In genomic region chr10:11255796-11256444, GRCh38 we compare ENCODE assay signal across 12 cellular contexts.
DNase-seq lines count a peak whose midpoint lies in the region; ATAC-seq, FAIRE-seq and TF ChIP-seq lines count a peak whose summit lies in the region.
"Had no signal": no experiment of that assay in that cellular context is flagged by ENCODE, and none has a peak within 500 bp of the region (broad histone marks: within the 10 kb centered on the region; RNA-seq: fewer than 3 reads in every experiment).

No MANE protein-coding gene starts in this region.

- peak overlapping the region; percentile 18 for H3K4me2 ChIP-seq in Karpas-422 (ENCODE audit: low read depth, low read length, poor library complexity, severe bottlenecking)
- no peak overlapping the region for H3K4me2 ChIP-seq in HepG2 (ENCODE audit: low read depth, low read length)

- CTCF ChIA-PET in HepG2 (lab: Yijun Ruan, JAX; ENCODE audit: low intra/inter-chr PET ratio, low total read pairs) = no interaction called here

- H3K27me3 ChIP-seq in Karpas-422 (ENCODE audit: low read length) = no peaks in the 10 kb centered on the region
- H3K27me3 ChIP-seq in ascending aorta = no peaks in the 10 kb centered on the region
- peaks cover 10 to 92% of the 10 kb centered on the region in 2 experiments for H3K27me3 ChIP-seq in HepG2 (ENCODE audit: control insufficient read depth in 1 of 2, insufficient read depth in 2 of 2, low read length in 2 of 2)
- H3K27me3 ChIP-seq: brain microvascular endothelial cell had no signal

- H3K79me2 ChIP-seq in Karpas-422 (ENCODE audit: low read length) = no peaks in the 10 kb centered on the region
- H3K79me2 ChIP-seq in HepG2 (ENCODE audit: insufficient read depth, low read length) = no peaks in the 10 kb centered on the region

- H3K36me3 Mint-ChIP-seq in activated naive CD4-positive, alpha-beta T cell treated with anti-CD3 and anti-CD28 coated beads, Interleukin-2, amount 50 U/mL, for 72 hours = peaks cover 16 to 36% of the 10 kb centered on the region in 2 donors
- H3K36me3 Mint-ChIP-seq in activated naive CD8-positive, alpha-beta T cell treated with anti-CD3 and anti-CD28 coated beads, Interleukin-2, amount 50 U/mL, for 24 hours (ENCODE audit: low read depth) = peaks cover 72% of the 10 kb centered on the region

- TF ChIP-seq POLR2A in HepG2 (IDR thresholded peaks at IDR 0.05; ENCODE audit: insufficient read depth in 1 of 2, low read depth in 2 of 2, low read length in 2 of 2) = no peak

- no peaks in the 10 kb centered on the region for H3K9me3 Mint-ChIP-seq in activated naive CD4-positive, alpha-beta T cell treated with anti-CD3 and anti-CD28 coated beads, Interleukin-2, amount 50 U/mL, for 72 hours
- no peaks in the 10 kb centered on the region for H3K9me3 Mint-ChIP-seq in activated naive CD8-positive, alpha-beta T cell treated with anti-CD3 and anti-CD28 coated beads, Interleukin-2, amount 50 U/mL, for 24 hours

- intact Hi-C loops in ascending aorta (cut with DNase I) = no loop called here
- intact Hi-C loops in HepG2 (cut with micrococcal nuclease; ENCODE audit: unreplicated experiment) = loop anchor here (5.0 kb wide), 1 partner anchor 271 kb away; no protein-coding TSS in a partner anchor

- H3K27ac ChIP-seq in Karpas-422 (ENCODE audit: low read length) (no peak overlapping the region), ascending aorta (no peak overlapping the region), HepG2 (ENCODE audit: extremely low read length, insufficient read depth, low read length) (no peak overlapping the region)
- H3K27ac ChIP-seq: brain microvascular endothelial cell, C4-2B had no signal

- peaks cover 63% of the 10 kb centered on the region for H3K4me1 Mint-ChIP-seq in activated naive CD8-positive, alpha-beta T cell treated with anti-CD3 and anti-CD28 coated beads, Interleukin-2, amount 50 U/mL, for 24 hours

- no peak for TF ChIP-seq EP300 in HepG2 (IDR thresholded peaks at IDR 0.05; ENCODE audit: low read depth in 2 of 2, low read length in 2 of 2)
- no peak for TF ChIP-seq EP300 in HepG2 (CRISPR knock-in tag; IDR thresholded peaks at IDR 0.05; ENCODE audit: borderline replicate concordance)

- H3K27me3 Mint-ChIP-seq in activated naive CD8-positive, alpha-beta T cell treated with anti-CD3 and anti-CD28 coated beads, Interleukin-2, amount 50 U/mL, for 24 hours = no peaks in the 10 kb centered on the region

- peak in 1 of 2 donors; percentile 12 for ATAC-seq in activated naive CD4-positive, alpha-beta T cell treated with anti-CD3 and anti-CD28 coated beads, Interleukin-2, amount 50 U/mL, for 72 hours
- ATAC-seq in activated naive CD8-positive, alpha-beta T cell treated with anti-CD3 and anti-CD28 coated beads, Interleukin-2, amount 50 U/mL, for 24 hours = no peak
- no peak for ATAC-seq in HepG2

- no peaks in the 10 kb centered on the region for H3K9me3 ChIP-seq in Karpas-422 (ENCODE audit: low read length)
- H3K9me3 ChIP-seq in ascending aorta = no peaks in the 10 kb centered on the region
- H3K9me3 ChIP-seq in HepG2 (ENCODE audit: low read length) = no peaks in the 10 kb centered on the region

- no peak overlapping the region for H3K4me3 ChIP-seq in Karpas-422 (ENCODE audit: low read length)
- no peak overlapping the region for H3K4me3 ChIP-seq in ascending aorta
- no peak overlapping the region for H3K4me3 ChIP-seq in HepG2 (replicated peaks in 1 of 3; ENCODE audit: insufficient read depth in 1 of 3, low read depth in 2 of 3, low read length in 3 of 3)

- H4K20me1 ChIP-seq in Karpas-422 (ENCODE audit: insufficient read depth, low read depth, low read length) (peaks cover 3% of the 10 kb centered on the region; the same call in 1 of the 2 replicates), HepG2 (ENCODE audit: insufficient read depth, low read length) (no peaks in the 10 kb centered on the region)

- H3K36me3 ChIP-seq in Karpas-422 (ENCODE audit: insufficient read depth, low read length) = no peaks in the 10 kb centered on the region
- H3K36me3 ChIP-seq in ascending aorta = peaks cover 11 to 40% of the 10 kb centered on the region in 2 donors
- H3K36me3 ChIP-seq in HepG2 (replicated peaks in 1 of 2; ENCODE audit: control insufficient read depth in 1 of 2, insufficient read depth in 2 of 2, low read length in 2 of 2) = no peaks in the 10 kb centered on the region
- H3K36me3 ChIP-seq: brain microvascular endothelial cell had no signal

- TF ChIP-seq CTCF in ascending aorta (IDR thresholded peaks at IDR 0.05) (no peak), HepG2 (CRISPR knock-in tag; IDR thresholded peaks at IDR 0.05) (no peak)

- peak overlapping the region; percentile 74 to 86 for H3K27ac Mint-ChIP-seq in activated naive CD4-positive, alpha-beta T cell treated with anti-CD3 and anti-CD28 coated beads, Interleukin-2, amount 50 U/mL, for 72 hours
- H3K27ac Mint-ChIP-seq in activated naive CD8-positive, alpha-beta T cell treated with anti-CD3 and anti-CD28 coated beads, Interleukin-2, amount 50 U/mL, for 24 hours = peak overlapping the region; percentile 68

- DNase-seq in activated naive CD4-positive, alpha-beta T cell treated with anti-CD3 and anti-CD28 coated beads, Interleukin-2, amount 50 U/mL, for 72 hours (ENCODE audit: low spot score in 2 of 2) = no peak
- no peak for DNase-seq in activated naive CD4-positive, alpha-beta T cell treated with anti-CD3 and anti-CD28 coated beads, Interleukin-2, amount 50 U/mL, for 16 hours
- peak; percentile 56 for DNase-seq in Karpas-422
- no peak for DNase-seq in activated naive CD8-positive, alpha-beta T cell treated with anti-CD3 and anti-CD28 coated beads, Interleukin-2, amount 50 U/mL, for 24 hours
- DNase-seq in stimulated activated CD4-positive, alpha-beta T cell treated with anti-CD3 and anti-CD28 coated beads, Interleukin-4, amount 100 ng/mL, for 1 hour = no peak
- no peak for DNase-seq in ascending aorta (ENCODE audit: low spot score in 2 of 2)
- DNase-seq in NCI-H2171 treated with DMSO at 0.1 percent for 48 hours (lab: John Stamatoyannopoulos, UW) = no peak
- DNase-seq in HepG2 (ENCODE audit: low spot score) = no peak
- DNase-seq: brain microvascular endothelial cell, glutamatergic neuron, NCI-H446 had no signal

- H3K4me3 Mint-ChIP-seq in activated naive CD8-positive, alpha-beta T cell treated with anti-CD3 and anti-CD28 coated beads, Interleukin-2, amount 50 U/mL, for 24 hours = no peak overlapping the region

- H3K9me2 ChIP-seq in Karpas-422 (replicated peaks; ENCODE audit: insufficient read depth, low read length) = no peaks in the 10 kb centered on the region

- H2AFZ ChIP-seq in Karpas-422 (ENCODE audit: low read length) (no peak overlapping the region), HepG2 (ENCODE audit: low read length) (no peak overlapping the region)

- H3K4me1 ChIP-seq in Karpas-422 (ENCODE audit: low read length) (peaks cover 32% of the 10 kb centered on the region), ascending aorta (no peaks in the 10 kb centered on the region), HepG2 (ENCODE audit: insufficient read depth, low read length) (no peaks in the 10 kb centered on the region)

- WGBS in HepG2 (ENCODE audit: low lambda C conversion rate) = 31% methylated on average over 6 of the region's 7 CpGs

- POLR2A ChIA-PET in HepG2 (lab: Yijun Ruan, JAX) = no interaction called here

- in situ Hi-C loops in HepG2 (cut with HindIII; ENCODE audit: extremely low pct_ligation_motif_present, low pct_unique_long_range_greater_than_20kb) = no loop called here

- TF ChIP-seq RAD21 in HepG2 (CRISPR knock-in tag; IDR thresholded peaks at IDR 0.05) = no peak

- no TSS peak for BruUV-seq in HepG2 (replicated peaks; lab: Mats Ljungman, UMichigan)

- H3K9ac ChIP-seq in Karpas-422 (ENCODE audit: low read length) = no peak overlapping the region
- H3K9ac ChIP-seq in HepG2 (ENCODE audit: insufficient read depth, low read depth, low read length) = no peak overlapping the region

- FAIRE-seq in HepG2 (lab: Jason Lieb, UNC) = no peak

TF ChIP-seq in HepG2, 621 proteins besides CTCF, POLR2A, EP300 and RAD21 (continues in another document):
- TF ChIP-seq ZNF7 (CRISPR knock-in tag; IDR thresholded peaks at IDR 0.05) (no peak), RFXAP (CRISPR knock-in tag; IDR thresholded peaks at IDR 0.05; ENCODE audit: borderline replicate concordance) (no peak), BRCA1 (CRISPR knock-in tag; IDR thresholded peaks at IDR 0.05) (no peak), ZNF562 (CRISPR knock-in tag; IDR thresholded peaks at IDR 0.05; ENCODE audit: borderline replicate concordance) (no peak), ZNF24 (IDR thresholded peaks at IDR 0.05) (no peak), IRX3 (CRISPR knock-in tag; IDR thresholded peaks at IDR 0.05; ENCODE audit: borderline replicate concordance, low read depth) (no peak)
